8 cellular contexts compared by ENCODE assay signal in the genomic region with DNA sequence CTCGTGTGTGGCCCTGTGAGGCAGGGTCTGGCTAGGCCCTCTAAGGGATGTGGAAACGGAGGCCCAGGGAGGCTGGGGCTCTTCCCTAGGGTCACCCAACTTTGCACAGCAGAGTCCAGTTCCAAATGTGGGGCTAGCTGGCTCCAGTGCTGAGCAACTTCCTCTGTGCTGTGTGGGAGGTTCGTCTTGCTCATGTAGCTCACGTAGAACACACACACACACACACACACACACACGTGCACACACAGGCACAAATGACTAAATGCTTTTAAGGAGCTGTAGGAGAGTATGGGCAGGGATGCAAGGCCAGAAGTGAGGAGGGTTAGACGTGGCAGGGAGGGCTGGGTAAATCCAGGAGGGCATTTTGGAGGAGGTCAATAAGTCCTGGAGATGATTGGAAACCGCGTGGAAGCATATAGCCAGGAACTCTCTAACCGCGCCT.
DNase-seq lines count a peak whose midpoint lies in the region; ATAC-seq and TF ChIP-seq lines count a peak whose summit lies in the region.

No MANE protein-coding gene starts in this region.

- peaks cover 41% of the 10 kb centered on the region for H3K27me3 ChIP-seq in DOHH2 (ENCODE audit: control insufficient read depth, low read length)

- no peaks in the 10 kb centered on the region for H3K27me3 Mint-ChIP-seq in memory B cell

- H3F3A ChIP-seq in DOHH2 (ENCODE audit: control insufficient read depth, insufficient read depth), result no peaks in the 10 kb centered on the region

- H3K4me1 ChIP-seq in DOHH2 (ENCODE audit: control insufficient read depth, low read length), result peaks cover 43% of the 10 kb centered on the region

- H3K9me3 Mint-ChIP-seq in memory B cell, result no peaks in the 10 kb centered on the region

- no peaks in the 10 kb centered on the region for H3K36me3 Mint-ChIP-seq in memory B cell

- H3K79me2 ChIP-seq in DOHH2 (ENCODE audit: control insufficient read depth, low read length), result no peaks in the 10 kb centered on the region

- no peaks in the 10 kb centered on the region for H3K9me2 ChIP-seq in DOHH2 (replicated peaks; ENCODE audit: control insufficient read depth, low read length)

- no peaks in the 10 kb centered on the region for H4K20me1 ChIP-seq in DOHH2 (ENCODE audit: control insufficient read depth, insufficient read depth, low read depth, low read length)

- no peak overlapping the region for H3K27ac ChIP-seq in DOHH2 (ENCODE audit: low read depth, low read length)

- TF ChIP-seq CTCF in DOHH2 (IDR thresholded peaks at IDR 0.05; ENCODE audit: low read depth, low read length, poor library complexity, severe bottlenecking), result no peak

- H3K27ac Mint-ChIP-seq in memory B cell, result peak overlapping the region; percentile 70

- H3K36me3 ChIP-seq in DOHH2 (ENCODE audit: control insufficient read depth, low read length), result no peaks in the 10 kb centered on the region

- peak; percentile 31 to 36 for DNase-seq in activated CD4-positive, alpha-beta T cell treated with anti-CD3 and anti-CD28 coated beads, Interleukin-2, amount 50 U/mL, for 48 hours
- no peak for DNase-seq in memory B cell (ENCODE audit: low spot score in 2 of 2)
- DNase-seq in GM19240 (ENCODE audit: insufficient read length, low spot score), result no peak
- no peak for DNase-seq in NCI-H2107 treated with DMSO at 0.1 percent for 48 hours (lab: John Stamatoyannopoulos, UW; ENCODE audit: unreplicated experiment)
- DNase-seq in H4 (ENCODE audit: low spot score), result no peak

- H3K4me1 Mint-ChIP-seq in memory B cell, result peaks cover 46% of the 10 kb centered on the region

- ATAC-seq in HG02678 (IDR thresholded peaks at IDR 0.05; ENCODE audit: unreplicated experiment), result peak; percentile 6
- peak; percentile 45 for ATAC-seq in memory B cell (ENCODE audit: low read depth)
- no peak for ATAC-seq in HG03196 (IDR thresholded peaks at IDR 0.05; ENCODE audit: unreplicated experiment)

- H3K4me2 ChIP-seq in DOHH2 (ENCODE audit: low read length), result peak overlapping the region; percentile 47

- H3K4me3 ChIP-seq in DOHH2 (ENCODE audit: low read length), result peak overlapping the region; percentile 34

- no peaks in the 10 kb centered on the region for H3K9me3 ChIP-seq in DOHH2 (ENCODE audit: control insufficient read depth, insufficient read depth, low read length)

- H3K4me3 Mint-ChIP-seq in memory B cell, result peak overlapping the region; percentile 82

Comparison
In these comparisons a context has a peak if more than half of its experiments do, and no peak if none do; other contexts are left out.
1. DNase-seq: peak in activated CD4-positive, alpha-beta T cell treated with anti-CD3 and anti-CD28 coated beads, Interleukin-2, amount 50 U/mL, for 48 hours (2 of 2); none in memory B cell (0 of 2), GM19240 (single experiment), NCI-H2107 treated with DMSO at 0.1 percent for 48 hours (single experiment) and H4 (single experiment).